ENCODE assay signal across 12 cellular contexts in the genomic region with DNA sequence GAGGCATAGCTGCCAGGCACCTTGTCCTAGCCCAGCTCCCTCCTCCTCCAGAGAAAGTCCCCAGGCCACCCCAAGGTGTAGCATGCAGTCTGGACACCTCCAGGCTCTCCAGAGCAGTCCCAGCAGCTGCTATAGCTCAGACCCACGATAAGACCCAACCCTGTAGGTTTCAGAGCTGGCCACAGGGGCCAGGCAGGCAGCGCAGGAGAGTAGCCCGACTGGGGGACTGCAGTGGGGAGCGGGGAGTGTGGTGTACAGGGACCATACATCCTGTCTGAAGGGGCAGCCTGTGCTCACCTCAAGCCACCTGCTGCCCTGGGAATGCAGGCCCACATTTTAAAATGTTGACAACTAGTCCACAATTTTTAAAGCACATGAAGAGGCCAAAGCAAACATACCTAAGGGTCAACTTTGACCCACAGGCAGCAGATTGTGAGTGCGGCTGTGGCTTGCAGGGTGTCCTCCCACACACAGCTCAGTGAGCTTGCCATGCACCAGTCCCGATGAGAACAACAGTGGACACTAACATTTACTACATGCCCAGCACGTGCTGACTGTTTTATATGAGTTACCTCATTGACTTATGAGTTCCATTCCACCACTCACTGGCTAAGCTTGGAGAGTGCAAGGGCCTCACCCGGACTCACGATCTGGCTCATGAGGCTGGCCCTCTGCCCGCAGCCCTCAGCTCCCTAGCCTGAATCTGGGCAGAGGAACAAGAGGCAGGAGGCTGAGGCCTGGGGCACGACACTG.
DNase-seq lines count a peak whose midpoint lies in the region; ATAC-seq and TF ChIP-seq lines count a peak whose summit lies in the region.
"Had no signal": no experiment of that assay in that cellular context is flagged by ENCODE, and none has a peak within 500 bp of the region (broad histone marks: within the 10 kb centered on the region; RNA-seq: fewer than 3 reads in every experiment).

No MANE protein-coding gene starts in this region.

- H3K36me3 ChIP-seq in tibial artery = no peaks in the 10 kb centered on the region

- intact Hi-C loops in tibial artery (cut with DNase I; ENCODE audit: low total_unique reads) = no loop called here

- H3K36me3 Mint-ChIP-seq in HFFc6 (ENCODE audit: low read depth) = no peaks in the 10 kb centered on the region
- H3K36me3 Mint-ChIP-seq in activated T-cell treated with anti-CD3 and anti-CD28 coated beads, Interleukin-2, amount 50 U/mL, for 4 hours (ENCODE audit: insufficient read depth) = peaks cover 8% of the 10 kb centered on the region
- H3K36me3 Mint-ChIP-seq: natural killer cell treated with Interleukin-12 subunit alpha and Interleukin-12 subunit beta and Interleukin-15 and Interleukin-18, amount 100 ng/mL, for 72 hours had no signal

- peak; percentile 87 for ATAC-seq in left lobe of liver
- no peak for ATAC-seq in esophagus mucosa
- ATAC-seq in activated T-cell treated with anti-CD3 and anti-CD28 coated beads, Interleukin-2, amount 50 U/mL, for 4 hours = no peak
- no peak for ATAC-seq in GM19324 (IDR thresholded peaks at IDR 0.05; ENCODE audit: low FRiP score, unreplicated experiment)
- ATAC-seq: natural killer cell treated with Interleukin-12 subunit alpha and Interleukin-12 subunit beta and Interleukin-15 and Interleukin-18, amount 100 ng/mL, for 72 hours had no signal

- H3K4me3 Mint-ChIP-seq in HFFc6 = no peak overlapping the region
- H3K4me3 Mint-ChIP-seq in activated T-cell treated with anti-CD3 and anti-CD28 coated beads, Interleukin-2, amount 50 U/mL, for 4 hours = no peak overlapping the region
- H3K4me3 Mint-ChIP-seq: natural killer cell treated with Interleukin-12 subunit alpha and Interleukin-12 subunit beta and Interleukin-15 and Interleukin-18, amount 100 ng/mL, for 72 hours had no signal

- peak overlapping the region; percentile 62; the same call in 1 of the 2 replicates for H3K27ac Mint-ChIP-seq in HFFc6
- H3K27ac Mint-ChIP-seq: natural killer cell treated with Interleukin-12 subunit alpha and Interleukin-12 subunit beta and Interleukin-15 and Interleukin-18, amount 100 ng/mL, for 72 hours had no signal

- TF ChIP-seq CTCF in HFFc6 (IDR thresholded peaks at IDR 0.05) = no peak
- no peak for TF ChIP-seq CTCF in tibial artery (IDR thresholded peaks at IDR 0.05)

- H3K27ac ChIP-seq in tibial artery = peak overlapping the region; percentile 69 to 72
- H3K27ac ChIP-seq: SK-N-MC had no signal

- peaks cover 2% of the 10 kb centered on the region for H3K27me3 Mint-ChIP-seq in HFFc6 (ENCODE audit: insufficient read depth)
- H3K27me3 Mint-ChIP-seq in activated T-cell treated with anti-CD3 and anti-CD28 coated beads, Interleukin-2, amount 50 U/mL, for 4 hours (ENCODE audit: low read depth) = no peaks in the 10 kb centered on the region
- H3K27me3 Mint-ChIP-seq: natural killer cell treated with Interleukin-12 subunit alpha and Interleukin-12 subunit beta and Interleukin-15 and Interleukin-18, amount 100 ng/mL, for 72 hours had no signal

- no peaks in the 10 kb centered on the region for H3K9me3 Mint-ChIP-seq in HFFc6
- H3K9me3 Mint-ChIP-seq in activated T-cell treated with anti-CD3 and anti-CD28 coated beads, Interleukin-2, amount 50 U/mL, for 4 hours = no peaks in the 10 kb centered on the region
- H3K9me3 Mint-ChIP-seq: natural killer cell treated with Interleukin-12 subunit alpha and Interleukin-12 subunit beta and Interleukin-15 and Interleukin-18, amount 100 ng/mL, for 72 hours had no signal

- no peaks in the 10 kb centered on the region for H3K27me3 ChIP-seq in tibial artery

- no peak overlapping the region for H3K4me3 ChIP-seq in tibial artery
- H3K4me3 ChIP-seq: SK-N-MC had no signal

- no peaks in the 10 kb centered on the region for H3K9me3 ChIP-seq in tibial artery

- H3K4me1 Mint-ChIP-seq in HFFc6 (ENCODE audit: low read depth) = peaks cover 20% of the 10 kb centered on the region
- no peaks in the 10 kb centered on the region for H3K4me1 Mint-ChIP-seq in activated T-cell treated with anti-CD3 and anti-CD28 coated beads, Interleukin-2, amount 50 U/mL, for 4 hours (ENCODE audit: low read depth)

- H3K4me1 ChIP-seq in tibial artery = peaks cover 0 to 59% (median 49%) of the 10 kb centered on the region in 4 donors

- peak; percentile 85 for DNase-seq in HFFc6
- DNase-seq in cerebellum (ENCODE audit: low spot score) = peak; percentile 85
- peak; percentile 87 for DNase-seq in left lobe of liver (ENCODE audit: low spot score)
- DNase-seq in tibial artery = peak; percentile 72 to 90
- no peak for DNase-seq in T1000 (lab: John Stamatoyannopoulos, UW)
- no peak for DNase-seq in activated T-cell treated with anti-CD3 and anti-CD28 coated beads, Interleukin-2, amount 50 U/mL, for 4 hours
- DNase-seq: activated CD4-positive, alpha-beta T cell treated with anti-CD3 and anti-CD28 coated beads, Interleukin-2, amount 50 U/mL, for 4 hours; NCI-H446 treated with DMSO at 0.1 percent for 48 hours had no signal

Comparison
In these comparisons a context has a peak if more than half of its experiments do, and no peak if none do; other contexts are left out.
1. DNase-seq: peak in HFFc6 (single experiment), cerebellum (single experiment), left lobe of liver (single experiment) and tibial artery (2 of 2); none in T1000 (single experiment) and activated T-cell treated with anti-CD3 and anti-CD28 coated beads, Interleukin-2, amount 50 U/mL, for 4 hours (single experiment).